1 cellular context compared by ENCODE assay signal in genomic region chr2:64943387-64944150, GRCh38.
TF ChIP-seq lines count a peak whose summit lies in the region.

No MANE protein-coding gene starts in this region.

TF ChIP-seq in HepG2, 621 proteins besides CTCF, POLR2A, EP300 and RAD21 (continued from another document and continues in another):
- TF ChIP-seq, protein P1, sequence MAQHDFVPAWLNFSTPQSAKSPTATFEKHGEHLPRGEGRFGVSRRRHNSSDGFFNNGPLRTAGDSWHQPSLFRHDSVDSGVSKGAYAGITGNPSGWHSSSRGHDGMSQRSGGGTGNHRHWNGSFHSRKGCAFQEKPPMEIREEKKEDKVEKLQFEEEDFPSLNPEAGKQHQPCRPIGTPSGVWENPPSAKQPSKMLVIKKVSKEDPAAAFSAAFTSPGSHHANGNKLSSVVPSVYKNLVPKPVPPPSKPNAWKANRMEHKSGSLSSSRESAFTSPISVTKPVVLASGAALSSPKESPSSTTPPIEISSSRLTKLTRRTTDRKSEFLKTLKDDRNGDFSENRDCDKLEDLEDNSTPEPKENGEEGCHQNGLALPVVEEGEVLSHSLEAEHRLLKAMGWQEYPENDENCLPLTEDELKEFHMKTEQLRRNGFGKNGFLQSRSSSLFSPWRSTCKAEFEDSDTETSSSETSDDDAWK (CRISPR knock-in tag; IDR thresholded peaks at IDR 0.05), result no peak
- TF ChIP-seq POGZ (CRISPR knock-in tag; IDR thresholded peaks at IDR 0.05) (no peak), SMAD1 (CRISPR knock-in tag; IDR thresholded peaks at IDR 0.05; ENCODE audit: borderline replicate concordance, low read depth) (no peak), DPF2 (CRISPR knock-in tag; IDR thresholded peaks at IDR 0.05; ENCODE audit: borderline replicate concordance, low read depth) (peak; percentile 79), ZNF329 (CRISPR knock-in tag; IDR thresholded peaks at IDR 0.05; ENCODE audit: low read depth) (no peak), PHF21A (CRISPR knock-in tag; IDR thresholded peaks at IDR 0.05) (no peak), FLYWCH1 (CRISPR knock-in tag; IDR thresholded peaks at IDR 0.05) (no peak), GLMP (CRISPR knock-in tag; IDR thresholded peaks at IDR 0.05; ENCODE audit: borderline replicate concordance) (no peak), TOE1 (CRISPR knock-in tag; IDR thresholded peaks at IDR 0.05) (no peak), ZNF609 (CRISPR knock-in tag; IDR thresholded peaks at IDR 0.05; ENCODE audit: borderline replicate concordance) (0 out of 2 replicates have a peak, but pooled peaks have one; percentile 61), MXD4 (CRISPR knock-in tag; IDR thresholded peaks at IDR 0.05) (0 out of 2 replicates have a peak, but pooled peaks have one; percentile 46), SIX1 (CRISPR knock-in tag; IDR thresholded peaks at IDR 0.05; ENCODE audit: borderline replicate concordance) (peak; percentile 60; the same call in 1 of the 2 replicates), HMG20A (CRISPR knock-in tag; IDR thresholded peaks at IDR 0.05; ENCODE audit: borderline replicate concordance) (peak; percentile 93; the same call in 1 of the 2 replicates), ZNF616 (CRISPR knock-in tag; IDR thresholded peaks at IDR 0.05; ENCODE audit: low read depth) (no peak), ZNF430 (CRISPR knock-in tag; IDR thresholded peaks at IDR 0.05) (no peak), TBX3 (IDR thresholded peaks at IDR 0.05; ENCODE audit: borderline replicate concordance) (peak; percentile 52; the same call in 1 of the 2 replicates), BRCA1 (CRISPR knock-in tag; IDR thresholded peaks at IDR 0.05) (no peak), ZNF777 (CRISPR knock-in tag; IDR thresholded peaks at IDR 0.05) (no peak), KLF13 (CRISPR knock-in tag; IDR thresholded peaks at IDR 0.05) (no peak), CENPBD1 (CRISPR knock-in tag; IDR thresholded peaks at IDR 0.05; ENCODE audit: borderline replicate concordance, low read depth) (no peak), IRX3 (CRISPR knock-in tag; IDR thresholded peaks at IDR 0.05; ENCODE audit: borderline replicate concordance, low read depth) (no peak), KMT2B (CRISPR knock-in tag; IDR thresholded peaks at IDR 0.05) (no peak), ZNF326 (CRISPR knock-in tag; IDR thresholded peaks at IDR 0.05; ENCODE audit: borderline replicate concordance) (no peak), ZNF577 (CRISPR knock-in tag; IDR thresholded peaks at IDR 0.05; ENCODE audit: borderline replicate concordance, low read depth) (no peak), MED1 (CRISPR knock-in tag; IDR thresholded peaks at IDR 0.05) (peak; percentile 78), ZNF713 (CRISPR knock-in tag; IDR thresholded peaks at IDR 0.05) (no peak), SALL2 (CRISPR knock-in tag; IDR thresholded peaks at IDR 0.05) (peak; percentile 51; the same call in 1 of the 2 replicates), DMTF1 (CRISPR knock-in tag; IDR thresholded peaks at IDR 0.05) (no peak), ZSCAN12 (CRISPR knock-in tag; IDR thresholded peaks at IDR 0.05) (no peak), BCLAF1 (IDR thresholded peaks at IDR 0.05) (no peak)
- TF ChIP-seq, protein P2, sequence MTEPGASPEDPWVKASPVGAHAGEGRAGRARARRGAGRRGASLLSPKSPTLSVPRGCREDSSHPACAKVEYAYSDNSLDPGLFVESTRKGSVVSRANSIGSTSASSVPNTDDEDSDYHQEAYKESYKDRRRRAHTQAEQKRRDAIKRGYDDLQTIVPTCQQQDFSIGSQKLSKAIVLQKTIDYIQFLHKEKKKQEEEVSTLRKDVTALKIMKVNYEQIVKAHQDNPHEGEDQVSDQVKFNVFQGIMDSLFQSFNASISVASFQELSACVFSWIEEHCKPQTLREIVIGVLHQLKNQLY (CRISPR knock-in tag; IDR thresholded peaks at IDR 0.05), result 0 out of 2 replicates have a peak, but pooled peaks have one; percentile 39
- TF ChIP-seq, protein P3, sequence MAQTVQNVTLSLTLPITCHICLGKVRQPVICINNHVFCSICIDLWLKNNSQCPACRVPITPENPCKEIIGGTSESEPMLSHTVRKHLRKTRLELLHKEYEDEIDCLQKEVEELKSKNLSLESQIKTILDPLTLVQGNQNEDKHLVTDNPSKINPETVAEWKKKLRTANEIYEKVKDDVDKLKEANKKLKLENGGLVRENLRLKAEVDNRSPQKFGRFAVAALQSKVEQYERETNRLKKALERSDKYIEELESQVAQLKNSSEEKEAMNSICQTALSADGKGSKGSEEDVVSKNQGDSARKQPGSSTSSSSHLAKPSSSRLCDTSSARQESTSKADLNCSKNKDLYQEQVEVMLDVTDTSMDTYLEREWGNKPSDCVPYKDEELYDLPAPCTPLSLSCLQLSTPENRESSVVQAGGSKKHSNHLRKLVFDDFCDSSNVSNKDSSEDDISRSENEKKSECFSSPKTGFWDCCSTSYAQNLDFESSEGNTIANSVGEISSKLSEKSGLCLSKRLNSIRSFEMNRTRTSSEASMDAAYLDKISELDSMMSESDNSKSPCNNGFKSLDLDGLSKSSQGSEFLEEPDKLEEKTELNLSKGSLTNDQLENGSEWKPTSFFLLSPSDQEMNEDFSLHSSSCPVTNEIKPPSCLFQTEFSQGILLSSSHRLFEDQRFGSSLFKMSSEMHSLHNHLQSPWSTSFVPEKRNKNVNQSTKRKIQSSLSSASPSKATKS (CRISPR knock-in tag; IDR thresholded peaks at IDR 0.05), result no peak
- TF ChIP-seq, protein P4, sequence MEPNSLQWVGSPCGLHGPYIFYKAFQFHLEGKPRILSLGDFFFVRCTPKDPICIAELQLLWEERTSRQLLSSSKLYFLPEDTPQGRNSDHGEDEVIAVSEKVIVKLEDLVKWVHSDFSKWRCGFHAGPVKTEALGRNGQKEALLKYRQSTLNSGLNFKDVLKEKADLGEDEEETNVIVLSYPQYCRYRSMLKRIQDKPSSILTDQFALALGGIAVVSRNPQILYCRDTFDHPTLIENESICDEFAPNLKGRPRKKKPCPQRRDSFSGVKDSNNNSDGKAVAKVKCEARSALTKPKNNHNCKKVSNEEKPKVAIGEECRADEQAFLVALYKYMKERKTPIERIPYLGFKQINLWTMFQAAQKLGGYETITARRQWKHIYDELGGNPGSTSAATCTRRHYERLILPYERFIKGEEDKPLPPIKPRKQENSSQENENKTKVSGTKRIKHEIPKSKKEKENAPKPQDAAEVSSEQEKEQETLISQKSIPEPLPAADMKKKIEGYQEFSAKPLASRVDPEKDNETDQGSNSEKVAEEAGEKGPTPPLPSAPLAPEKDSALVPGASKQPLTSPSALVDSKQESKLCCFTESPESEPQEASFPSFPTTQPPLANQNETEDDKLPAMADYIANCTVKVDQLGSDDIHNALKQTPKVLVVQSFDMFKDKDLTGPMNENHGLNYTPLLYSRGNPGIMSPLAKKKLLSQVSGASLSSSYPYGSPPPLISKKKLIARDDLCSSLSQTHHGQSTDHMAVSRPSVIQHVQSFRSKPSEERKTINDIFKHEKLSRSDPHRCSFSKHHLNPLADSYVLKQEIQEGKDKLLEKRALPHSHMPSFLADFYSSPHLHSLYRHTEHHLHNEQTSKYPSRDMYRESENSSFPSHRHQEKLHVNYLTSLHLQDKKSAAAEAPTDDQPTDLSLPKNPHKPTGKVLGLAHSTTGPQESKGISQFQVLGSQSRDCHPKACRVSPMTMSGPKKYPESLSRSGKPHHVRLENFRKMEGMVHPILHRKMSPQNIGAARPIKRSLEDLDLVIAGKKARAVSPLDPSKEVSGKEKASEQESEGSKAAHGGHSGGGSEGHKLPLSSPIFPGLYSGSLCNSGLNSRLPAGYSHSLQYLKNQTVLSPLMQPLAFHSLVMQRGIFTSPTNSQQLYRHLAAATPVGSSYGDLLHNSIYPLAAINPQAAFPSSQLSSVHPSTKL (CRISPR knock-in tag; IDR thresholded peaks at IDR 0.05), result peak; percentile 96
- TF ChIP-seq, protein P5, sequence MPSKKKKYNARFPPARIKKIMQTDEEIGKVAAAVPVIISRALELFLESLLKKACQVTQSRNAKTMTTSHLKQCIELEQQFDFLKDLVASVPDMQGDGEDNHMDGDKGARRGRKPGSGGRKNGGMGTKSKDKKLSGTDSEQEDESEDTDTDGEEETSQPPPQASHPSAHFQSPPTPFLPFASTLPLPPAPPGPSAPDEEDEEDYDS (CRISPR knock-in tag; IDR thresholded peaks at IDR 0.05), result peak; percentile 13; the same call in 1 of the 2 replicates
- TF ChIP-seq, protein P6, sequence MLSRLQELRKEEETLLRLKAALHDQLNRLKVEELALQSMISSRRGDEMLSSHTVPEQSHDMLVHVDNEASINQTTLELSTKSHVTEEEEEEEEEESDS (CRISPR knock-in tag; IDR thresholded peaks at IDR 0.05; ENCODE audit: borderline replicate concordance), result 0 out of 2 replicates have a peak, but pooled peaks have one; percentile 65
